In the genomic region with DNA sequence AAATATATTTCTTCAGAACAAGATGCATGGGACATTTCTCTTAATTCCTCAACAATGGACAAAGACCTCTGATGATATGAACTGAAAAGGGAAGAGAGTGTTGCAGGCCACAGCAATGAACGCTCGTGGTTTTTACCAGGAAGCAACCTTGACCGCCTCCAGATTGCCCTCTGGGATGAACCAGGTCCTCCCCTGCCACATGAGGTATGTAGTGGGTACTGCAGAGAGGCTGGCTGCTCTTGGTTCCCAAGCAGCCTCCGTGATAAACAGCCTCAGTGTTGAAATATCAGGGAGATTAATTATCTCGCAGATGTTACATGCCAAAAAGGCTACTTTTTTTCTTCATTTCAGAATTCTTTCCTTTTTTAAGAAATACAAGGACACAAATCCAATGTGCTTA, we compare ENCODE assay signal across 1 cellular context.
TF ChIP-seq lines count a peak whose summit lies in the region.

No MANE protein-coding gene starts in this region.

TF ChIP-seq in GM23338, 12 proteins besides CTCF, POLR2A, EP300 and RAD21 (continued from another document):
- TF ChIP-seq, protein P1, sequence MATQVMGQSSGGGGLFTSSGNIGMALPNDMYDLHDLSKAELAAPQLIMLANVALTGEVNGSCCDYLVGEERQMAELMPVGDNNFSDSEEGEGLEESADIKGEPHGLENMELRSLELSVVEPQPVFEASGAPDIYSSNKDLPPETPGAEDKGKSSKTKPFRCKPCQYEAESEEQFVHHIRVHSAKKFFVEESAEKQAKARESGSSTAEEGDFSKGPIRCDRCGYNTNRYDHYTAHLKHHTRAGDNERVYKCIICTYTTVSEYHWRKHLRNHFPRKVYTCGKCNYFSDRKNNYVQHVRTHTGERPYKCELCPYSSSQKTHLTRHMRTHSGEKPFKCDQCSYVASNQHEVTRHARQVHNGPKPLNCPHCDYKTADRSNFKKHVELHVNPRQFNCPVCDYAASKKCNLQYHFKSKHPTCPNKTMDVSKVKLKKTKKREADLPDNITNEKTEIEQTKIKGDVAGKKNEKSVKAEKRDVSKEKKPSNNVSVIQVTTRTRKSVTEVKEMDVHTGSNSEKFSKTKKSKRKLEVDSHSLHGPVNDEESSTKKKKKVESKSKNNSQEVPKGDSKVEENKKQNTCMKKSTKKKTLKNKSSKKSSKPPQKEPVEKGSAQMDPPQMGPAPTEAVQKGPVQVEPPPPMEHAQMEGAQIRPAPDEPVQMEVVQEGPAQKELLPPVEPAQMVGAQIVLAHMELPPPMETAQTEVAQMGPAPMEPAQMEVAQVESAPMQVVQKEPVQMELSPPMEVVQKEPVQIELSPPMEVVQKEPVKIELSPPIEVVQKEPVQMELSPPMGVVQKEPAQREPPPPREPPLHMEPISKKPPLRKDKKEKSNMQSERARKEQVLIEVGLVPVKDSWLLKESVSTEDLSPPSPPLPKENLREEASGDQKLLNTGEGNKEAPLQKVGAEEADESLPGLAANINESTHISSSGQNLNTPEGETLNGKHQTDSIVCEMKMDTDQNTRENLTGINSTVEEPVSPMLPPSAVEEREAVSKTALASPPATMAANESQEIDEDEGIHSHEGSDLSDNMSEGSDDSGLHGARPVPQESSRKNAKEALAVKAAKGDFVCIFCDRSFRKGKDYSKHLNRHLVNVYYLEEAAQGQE (IDR thresholded peaks at IDR 0.05; ENCODE audit: unreplicated experiment): no peak
- TF ChIP-seq EZH2 (IDR thresholded peaks at IDR 0.05; ENCODE audit: low read depth, unreplicated experiment) (no peak), POLR2AphosphoS5 (IDR thresholded peaks at IDR 0.05; ENCODE audit: low read depth) (no peak), EZH2phosphoT487 (IDR thresholded peaks at IDR 0.05; ENCODE audit: unreplicated experiment) (no peak), STAT1 (IDR thresholded peaks at IDR 0.05; ENCODE audit: unreplicated experiment) (no peak), JUNB (IDR thresholded peaks at IDR 0.05; ENCODE audit: unreplicated experiment) (no peak), ZNF114 (CRISPR knock-in tag; IDR thresholded peaks at IDR 0.05) (no peak), NANOG (IDR thresholded peaks at IDR 0.05; ENCODE audit: borderline replicate concordance) (no peak)
- TF ChIP-seq, protein P2, sequence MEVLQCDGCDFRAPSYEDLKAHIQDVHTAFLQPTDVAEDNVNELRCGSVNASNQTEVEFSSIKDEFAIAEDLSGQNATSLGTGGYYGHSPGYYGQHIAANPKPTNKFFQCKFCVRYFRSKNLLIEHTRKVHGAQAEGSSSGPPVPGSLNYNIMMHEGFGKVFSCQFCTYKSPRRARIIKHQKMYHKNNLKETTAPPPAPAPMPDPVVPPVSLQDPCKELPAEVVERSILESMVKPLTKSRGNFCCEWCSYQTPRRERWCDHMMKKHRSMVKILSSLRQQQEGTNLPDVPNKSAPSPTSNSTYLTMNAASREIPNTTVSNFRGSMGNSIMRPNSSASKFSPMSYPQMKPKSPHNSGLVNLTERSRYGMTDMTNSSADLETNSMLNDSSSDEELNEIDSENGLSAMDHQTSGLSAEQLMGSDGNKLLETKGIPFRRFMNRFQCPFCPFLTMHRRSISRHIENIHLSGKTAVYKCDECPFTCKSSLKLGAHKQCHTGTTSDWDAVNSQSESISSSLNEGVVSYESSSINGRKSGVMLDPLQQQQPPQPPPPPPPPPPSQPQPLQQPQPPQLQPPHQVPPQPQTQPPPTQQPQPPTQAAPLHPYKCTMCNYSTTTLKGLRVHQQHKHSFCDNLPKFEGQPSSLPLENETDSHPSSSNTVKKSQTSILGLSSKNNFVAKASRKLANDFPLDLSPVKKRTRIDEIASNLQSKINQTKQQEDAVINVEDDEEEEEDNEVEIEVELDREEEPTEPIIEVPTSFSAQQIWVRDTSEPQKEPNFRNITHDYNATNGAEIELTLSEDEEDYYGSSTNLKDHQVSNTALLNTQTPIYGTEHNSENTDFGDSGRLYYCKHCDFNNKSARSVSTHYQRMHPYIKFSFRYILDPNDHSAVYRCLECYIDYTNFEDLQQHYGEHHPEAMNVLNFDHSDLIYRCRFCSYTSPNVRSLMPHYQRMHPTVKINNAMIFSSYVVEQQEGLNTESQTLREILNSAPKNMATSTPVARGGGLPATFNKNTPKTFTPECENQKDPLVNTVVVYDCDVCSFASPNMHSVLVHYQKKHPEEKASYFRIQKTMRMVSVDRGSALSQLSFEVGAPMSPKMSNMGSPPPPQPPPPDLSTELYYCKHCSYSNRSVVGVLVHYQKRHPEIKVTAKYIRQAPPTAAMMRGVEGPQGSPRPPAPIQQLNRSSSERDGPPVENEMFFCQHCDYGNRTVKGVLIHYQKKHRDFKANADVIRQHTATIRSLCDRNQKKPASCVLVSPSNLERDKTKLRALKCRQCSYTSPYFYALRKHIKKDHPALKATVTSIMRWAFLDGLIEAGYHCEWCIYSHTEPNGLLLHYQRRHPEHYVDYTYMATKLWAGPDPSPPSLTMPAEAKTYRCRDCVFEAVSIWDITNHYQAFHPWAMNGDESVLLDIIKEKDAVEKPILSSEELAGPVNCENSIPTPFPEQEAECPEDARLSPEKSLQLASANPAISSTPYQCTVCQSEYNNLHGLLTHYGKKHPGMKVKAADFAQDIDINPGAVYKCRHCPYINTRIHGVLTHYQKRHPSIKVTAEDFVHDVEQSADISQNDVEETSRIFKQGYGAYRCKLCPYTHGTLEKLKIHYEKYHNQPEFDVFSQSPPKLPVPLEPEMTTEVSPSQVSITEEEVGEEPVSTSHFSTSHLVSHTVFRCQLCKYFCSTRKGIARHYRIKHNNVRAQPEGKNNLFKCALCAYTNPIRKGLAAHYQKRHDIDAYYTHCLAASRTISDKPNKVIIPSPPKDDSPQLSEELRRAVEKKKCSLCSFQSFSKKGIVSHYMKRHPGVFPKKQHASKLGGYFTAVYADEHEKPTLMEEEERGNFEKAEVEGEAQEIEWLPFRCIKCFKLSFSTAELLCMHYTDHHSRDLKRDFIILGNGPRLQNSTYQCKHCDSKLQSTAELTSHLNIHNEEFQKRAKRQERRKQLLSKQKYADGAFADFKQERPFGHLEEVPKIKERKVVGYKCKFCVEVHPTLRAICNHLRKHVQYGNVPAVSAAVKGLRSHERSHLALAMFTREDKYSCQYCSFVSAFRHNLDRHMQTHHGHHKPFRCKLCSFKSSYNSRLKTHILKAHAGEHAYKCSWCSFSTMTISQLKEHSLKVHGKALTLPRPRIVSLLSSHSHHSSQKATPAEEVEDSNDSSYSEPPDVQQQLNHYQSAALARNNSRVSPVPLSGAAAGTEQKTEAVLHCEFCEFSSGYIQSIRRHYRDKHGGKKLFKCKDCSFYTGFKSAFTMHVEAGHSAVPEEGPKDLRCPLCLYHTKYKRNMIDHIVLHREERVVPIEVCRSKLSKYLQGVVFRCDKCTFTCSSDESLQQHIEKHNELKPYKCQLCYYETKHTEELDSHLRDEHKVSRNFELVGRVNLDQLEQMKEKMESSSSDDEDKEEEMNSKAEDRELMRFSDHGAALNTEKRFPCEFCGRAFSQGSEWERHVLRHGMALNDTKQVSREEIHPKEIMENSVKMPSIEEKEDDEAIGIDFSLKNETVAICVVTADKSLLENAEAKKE (CRISPR knock-in tag; IDR thresholded peaks at IDR 0.05): no peak
- TF ChIP-seq, protein P3, sequence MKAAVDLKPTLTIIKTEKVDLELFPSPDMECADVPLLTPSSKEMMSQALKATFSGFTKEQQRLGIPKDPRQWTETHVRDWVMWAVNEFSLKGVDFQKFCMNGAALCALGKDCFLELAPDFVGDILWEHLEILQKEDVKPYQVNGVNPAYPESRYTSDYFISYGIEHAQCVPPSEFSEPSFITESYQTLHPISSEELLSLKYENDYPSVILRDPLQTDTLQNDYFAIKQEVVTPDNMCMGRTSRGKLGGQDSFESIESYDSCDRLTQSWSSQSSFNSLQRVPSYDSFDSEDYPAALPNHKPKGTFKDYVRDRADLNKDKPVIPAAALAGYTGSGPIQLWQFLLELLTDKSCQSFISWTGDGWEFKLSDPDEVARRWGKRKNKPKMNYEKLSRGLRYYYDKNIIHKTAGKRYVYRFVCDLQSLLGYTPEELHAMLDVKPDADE (IDR thresholded peaks at IDR 0.05): no peak
